27 cellular contexts compared by ENCODE assay signal in the genomic region with DNA sequence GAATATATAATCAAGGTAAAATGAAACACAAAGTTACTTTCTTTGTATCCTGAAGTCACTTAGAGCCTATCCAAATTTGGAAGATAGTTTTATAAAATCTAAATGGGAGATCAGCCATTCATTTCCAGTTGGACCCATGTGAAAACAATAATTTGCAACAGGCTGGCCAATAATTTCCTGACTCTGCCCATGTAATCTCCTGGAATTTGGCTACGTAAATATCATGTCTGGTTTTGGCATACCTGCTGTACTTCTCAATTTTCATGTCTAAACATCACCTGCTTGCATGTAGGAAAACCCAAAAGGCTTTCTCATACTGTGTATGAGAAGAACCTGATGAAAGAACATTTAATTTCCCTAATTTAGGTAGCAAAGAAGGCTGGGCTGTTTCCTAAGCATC. TPM values are rescaled to one million over a fixed set of nuclear protein-coding genes. Genes with fewer than 3 reads are reported as not detected.
DNase-seq lines count a peak whose midpoint lies in the region; TF ChIP-seq lines count a peak whose summit lies in the region.
"Had no signal": no experiment of that assay in that cellular context is flagged by ENCODE, and none has a peak within 500 bp of the region (broad histone marks: within the 10 kb centered on the region; RNA-seq: fewer than 3 reads in every experiment).

No MANE protein-coding gene starts in this region.

- no peak for TF ChIP-seq CTCF in C4-2B (conservative IDR thresholded peaks at IDR 0.05)
- no peak for TF ChIP-seq CTCF in VCaP (conservative IDR thresholded peaks at IDR 0.05)
- no peak for TF ChIP-seq CTCF in prostate gland (IDR thresholded peaks at IDR 0.05)

- no peak overlapping the region for H3K4me3 ChIP-seq in prostate gland
- H3K4me3 ChIP-seq: A549; BLaER1 treated with 17β-estradiol and CSF1 and Interleukin-3, amounts not matched to agents 10 nM and 100 nM; GM12878 had no signal

- WGBS in prostate gland, result 46% methylated on average over 1 of the region's 1 CpG

- H3K27me3 ChIP-seq in prostate gland (replicated peaks; ENCODE audit: insufficient read depth), result no peaks in the 10 kb centered on the region
- H3K27me3 ChIP-seq: BLaER1 treated with 17β-estradiol and CSF1 and Interleukin-3, amounts not matched to agents 10 nM and 100 nM had no signal

- DNase-seq in NCI-H526 (lab: John Stamatoyannopoulos, UW), result peak; percentile 93 to 94
- peak; percentile 10 for DNase-seq in prostate gland (ENCODE audit: low spot score)
- DNase-seq in germinal center (ENCODE audit: low spot score), result no peak
- DNase-seq in cortex of kidney (lab: John Stamatoyannopoulos, UW), result no peak
- DNase-seq in UCSD-AML1 (lab: John Stamatoyannopoulos, UW; ENCODE audit: unreplicated experiment), result no peak
- DNase-seq: AML-193; CD4-positive, alpha-beta memory T cell; CD4-positive, CD25-positive, alpha-beta regulatory T cell; CD8-positive, alpha-beta memory T cell; COR-L47; DMS 273 treated with DMSO at 0.1 percent for 48 hours; DMS153; DMS53; DMS79; DND-41; EL; GDM1 had no signal

- no peaks in the 10 kb centered on the region for H3K4me1 ChIP-seq in prostate gland (replicated peaks)
- H3K4me1 ChIP-seq: A549 had no signal

- no peak for TF ChIP-seq POLR2A in prostate gland (IDR thresholded peaks at IDR 0.05)

- H3K27ac ChIP-seq in C4-2B (peak overlapping the region; percentile 43; the same call in 1 of the 2 replicates), VCaP (peak overlapping the region; percentile 56), prostate gland (peak overlapping the region in 1 of 2 donors; percentile 14)
- H3K27ac ChIP-seq: 22Rv1; A549; BLaER1 treated with 17β-estradiol and CSF1 and Interleukin-3, amounts not matched to agents 10 nM and 100 nM had no signal

- intact Hi-C loops in prostate gland (cut with DNase I), result no loop called here

- no peaks in the 10 kb centered on the region for H3K36me3 ChIP-seq in prostate gland
- H3K36me3 ChIP-seq: BLaER1 treated with 17β-estradiol and CSF1 and Interleukin-3, amounts not matched to agents 10 nM and 100 nM had no signal

- H3K9me3 ChIP-seq in prostate gland, result no peaks in the 10 kb centered on the region
- H3K9me3 ChIP-seq: A549 had no signal

RNA-seq across cellular contexts. Expression of a gene that starts 7.7 kb away (rescaled TPM):
- total RNA-seq in prostate gland, result 1 to 10 TPM in 1 of 2 donors, under 1 TPM in 1; 0.87 to 2.0 TPM
- total RNA-seq: A172; B cell; CD4-positive, alpha-beta memory T cell; CD4-positive, CD25-positive, alpha-beta regulatory T cell; CD8-positive, alpha-beta memory T cell; Daoy; G401; GM12878 had no signal

RNA-seq across cellular contexts. Expression of a gene that starts 35.9 kb away (rescaled TPM):
- total RNA-seq in prostate gland, result 10 to 100 TPM; 34.7 TPM
- total RNA-seq: B cell; CD4-positive, alpha-beta memory T cell; CD4-positive, CD25-positive, alpha-beta regulatory T cell; CD8-positive, alpha-beta memory T cell; G401 had no signal

Comparison
In these comparisons a context has a peak if more than half of its experiments do, and no peak if none do; other contexts are left out.
1. DNase-seq: peak in NCI-H526 (2 of 2) and prostate gland (single experiment); none in germinal center (single experiment), cortex of kidney (single experiment) and UCSD-AML1 (single experiment).